In genomic region chr22:42913874-42914510, GRCh38 we compare ENCODE assay signal across 23 cellular contexts. TPM values are rescaled to one million over a fixed set of nuclear protein-coding genes. Genes with fewer than 3 reads are reported as not detected.
DNase-seq lines count a peak whose midpoint lies in the region; ATAC-seq, FAIRE-seq and TF ChIP-seq lines count a peak whose summit lies in the region.
"Had no signal": no experiment of that assay in that cellular context is flagged by ENCODE, and none has a peak within 500 bp of the region (broad histone marks: within the 10 kb centered on the region; RNA-seq: fewer than 3 reads in every experiment).

No MANE protein-coding gene starts in this region.

- no peaks in the 10 kb centered on the region for H3K9me3 Mint-ChIP-seq in Caco-2 (ENCODE audit: unreplicated experiment)
- no peaks in the 10 kb centered on the region for H3K9me3 Mint-ChIP-seq in WTC11
- no peaks in the 10 kb centered on the region for H3K9me3 Mint-ChIP-seq in CD8-positive, alpha-beta T cell

- H3K4me1 Mint-ChIP-seq in Caco-2 (ENCODE audit: low read depth, unreplicated experiment) (peaks cover 15% of the 10 kb centered on the region), WTC11 (peaks cover 35% of the 10 kb centered on the region)
- peaks cover 17% of the 10 kb centered on the region for H3K4me1 Mint-ChIP-seq in CD8-positive, alpha-beta T cell (ENCODE audit: low read depth)

- H3K9me3 ChIP-seq in Caco-2 (no peaks in the 10 kb centered on the region), HepG2 (ENCODE audit: low read length) (no peaks in the 10 kb centered on the region), neutrophil (no peaks in the 10 kb centered on the region)
- no peaks in the 10 kb centered on the region for H3K9me3 ChIP-seq in CD8-positive, alpha-beta T cell (ENCODE audit: low read length)
- H3K9me3 ChIP-seq: HAP-1, SJCRH30 had no signal

- H3K4me3 ChIP-seq in Caco-2 (ENCODE audit: low read depth, low read length) (no peak overlapping the region), HepG2 (replicated peaks in 1 of 3; ENCODE audit: insufficient read depth in 1 of 3, low read depth in 2 of 3, low read length in 3 of 3) (peak overlapping the region in 2 of 3 experiments; percentile 14 to 30; a peak in 2 of 6 replicates), neutrophil (ENCODE audit: low read depth in 1 of 2, low read length in 1 of 2) (no peak overlapping the region), H7 (ENCODE audit: insufficient read depth, low read depth, low read length) (no peak overlapping the region)
- no peak overlapping the region for H3K4me3 ChIP-seq in CD8-positive, alpha-beta T cell (ENCODE audit: low read depth, low read length)
- H3K4me3 ChIP-seq: HAP-1, SJCRH30 had no signal

- H3K36me3 ChIP-seq in Caco-2 (ENCODE audit: control insufficient read depth, insufficient read depth, low read length) (peaks cover 4% of the 10 kb centered on the region), HepG2 (replicated peaks in 1 of 2; ENCODE audit: control insufficient read depth in 1 of 2, insufficient read depth in 2 of 2, low read length in 2 of 2) (peaks cover 12 to 23% of the 10 kb centered on the region in 2 experiments), neutrophil (peaks cover 17% of the 10 kb centered on the region), H7 (replicated peaks; ENCODE audit: control insufficient read depth, insufficient read depth, low read length) (peaks cover under 1% of the 10 kb centered on the region; the same call in 1 of the 2 replicates)
- H3K36me3 ChIP-seq in CD8-positive, alpha-beta T cell (ENCODE audit: insufficient read depth, low read length) = no peaks in the 10 kb centered on the region
- H3K36me3 ChIP-seq: HAP-1 had no signal

- TF ChIP-seq POLR2A in HepG2 (IDR thresholded peaks at IDR 0.05; ENCODE audit: insufficient read depth in 1 of 2, low read depth in 2 of 2, low read length in 2 of 2) = 0 out of 4 replicates have a peak, but pooled peaks of 1 of the 2 experiments have one; percentile 27

- H3K79me2 ChIP-seq in HepG2 (ENCODE audit: insufficient read depth, low read length) = peaks cover 83% of the 10 kb centered on the region

- DNase-seq in Caco-2 (peak; percentile 62 to 71), WTC11 (ENCODE audit: low spot score) (no peak), HepG2 (ENCODE audit: low spot score) (peak; percentile 93), H7 (no peak), iPS-NIHi7 (ENCODE audit: extremely low spot score) (no peak)
- DNase-seq in CD8-positive, alpha-beta T cell = no peak
- DNase-seq: AML-193; DMS53; GF-D8; KG1; NCI-H1092; NCI-H1436; NCI-H1930; NCI-H2227 treated with DMSO at 0.1 percent for 48 hours; NCI-H510A; NK-92 treated with Interleukin-12 subunit alpha and Interleukin-12 subunit beta, amount 100 ng/mL, for 24 hours; SJCRH30 had no signal

- TF ChIP-seq EP300 in HepG2 (IDR thresholded peaks at IDR 0.05; ENCODE audit: low read depth in 2 of 2, low read length in 2 of 2) (peak; percentile 85 to 96; a peak in 3 of 4 replicates), HepG2 (CRISPR knock-in tag; IDR thresholded peaks at IDR 0.05; ENCODE audit: borderline replicate concordance) (peak; percentile 94)

- CTCF ChIA-PET in Caco-2 (lab: Charles Lee) (interaction anchor here (0.9 to 1.5 kb wide), 3 partner anchors 10 to 176 kb away, joined by 3 to 4 read pairs (median 4); no protein-coding TSS in a partner anchor), WTC11 (lab: Charles Lee) (interaction anchor here (0.9 to 3.0 kb wide), 7 partner anchors 46 to 318 kb away, joined by 3 to 14 read pairs (median 3); no protein-coding TSS in a partner anchor), HepG2 (lab: Yijun Ruan, JAX; ENCODE audit: low intra/inter-chr PET ratio, low total read pairs) (no interaction called here)
- CTCF ChIA-PET in CD8-positive, alpha-beta T cell (lab: Charles Lee) = interaction anchor here (1.2 kb wide), 1 partner anchor 13 kb away, joined by 3 read pairs; no protein-coding TSS in a partner anchor

- H3K4me1 ChIP-seq in Caco-2 (peaks cover 32% of the 10 kb centered on the region), HepG2 (ENCODE audit: insufficient read depth, low read length) (peaks cover 72% of the 10 kb centered on the region), neutrophil (ENCODE audit: control insufficient read depth in 1 of 2, insufficient read depth in 1 of 2, low read depth in 1 of 2, low read length in 1 of 2) (peaks cover 33 to 38% of the 10 kb centered on the region in 2 experiments)
- no peaks in the 10 kb centered on the region for H3K4me1 ChIP-seq in CD8-positive, alpha-beta T cell (ENCODE audit: insufficient read depth, low read length)
- H3K4me1 ChIP-seq: HAP-1 had no signal

- no peak for TF ChIP-seq CTCF in Caco-2 (IDR thresholded peaks at IDR 0.05; ENCODE audit: insufficient read depth in 1 of 2, low read depth in 1 of 2, low read length in 1 of 2, severe bottlenecking in 1 of 2, unreplicated experiment in 1 of 2)
- no peak for TF ChIP-seq CTCF in WTC11 (IDR thresholded peaks at IDR 0.05)
- no peak for TF ChIP-seq CTCF in HepG2 (CRISPR knock-in tag; IDR thresholded peaks at IDR 0.05)
- TF ChIP-seq CTCF in neutrophil (IDR thresholded peaks at IDR 0.05) = no peak
- no peak for TF ChIP-seq CTCF in CD8-positive, alpha-beta T cell (IDR thresholded peaks at IDR 0.05)

- peaks cover 45% of the 10 kb centered on the region for H3K36me3 Mint-ChIP-seq in Caco-2 (ENCODE audit: insufficient read depth, unreplicated experiment)
- peaks cover 9% of the 10 kb centered on the region; the same call in 1 of the 2 replicates for H3K36me3 Mint-ChIP-seq in WTC11
- peaks cover 27% of the 10 kb centered on the region for H3K36me3 Mint-ChIP-seq in CD8-positive, alpha-beta T cell

- POLR2A ChIA-PET in Caco-2 (lab: Charles Lee) (no interaction called here), WTC11 (lab: Charles Lee) (interaction anchor here (0.5 to 0.7 kb wide), 2 partner anchors 25 to 189 kb away, joined by 4 to 6 read pairs; no protein-coding TSS in a partner anchor), HepG2 (lab: Yijun Ruan, JAX) (interaction anchor here (0.6 to 4.1 kb wide), 12 partner anchors 15 to 190 kb away, joined by 3 to 23 read pairs (median 4); partner anchors contain the start of gene PACSIN2)
- POLR2A ChIA-PET in CD8-positive, alpha-beta T cell (lab: Charles Lee) = no interaction called here

- H3K4me2 ChIP-seq in HepG2 (ENCODE audit: low read depth, low read length) = peak overlapping the region; percentile 71

- BruUV-seq in Caco-2 (replicated peaks; lab: Mats Ljungman, UMichigan) = no TSS peak
- BruUV-seq in HepG2 (replicated peaks; lab: Mats Ljungman, UMichigan) = no TSS peak

- peak overlapping the region; percentile 25 for H3K9ac ChIP-seq in HepG2 (ENCODE audit: insufficient read depth, low read depth, low read length)

- FAIRE-seq in HepG2 (lab: Jason Lieb, UNC) = peak; percentile 100
- FAIRE-seq: D721Med, GM19239 had no signal

- no peak for TF ChIP-seq RAD21 in HepG2 (CRISPR knock-in tag; IDR thresholded peaks at IDR 0.05)

- H3K27ac ChIP-seq in HepG2 (ENCODE audit: extremely low read length, insufficient read depth, low read length) (peak overlapping the region; percentile 71), neutrophil (peak overlapping the region; percentile 36)
- no peak overlapping the region for H3K27ac ChIP-seq in CD8-positive, alpha-beta T cell (ENCODE audit: low read depth, low read length)
- H3K27ac ChIP-seq: C4-2B, SJCRH30 had no signal

- 8% methylated on average over 5 of the region's 8 CpGs for WGBS in HepG2 (ENCODE audit: low lambda C conversion rate)

- no peak overlapping the region for H3K4me3 Mint-ChIP-seq in Caco-2 (ENCODE audit: unreplicated experiment)
- no peak overlapping the region for H3K4me3 Mint-ChIP-seq in WTC11
- H3K4me3 Mint-ChIP-seq in CD8-positive, alpha-beta T cell = no peak overlapping the region

- H4K20me1 ChIP-seq in HepG2 (ENCODE audit: insufficient read depth, low read length) = no peaks in the 10 kb centered on the region; the same call in 1 of the 2 replicates

- no peak overlapping the region for H3K27ac Mint-ChIP-seq in Caco-2 (ENCODE audit: unreplicated experiment)
- no peak overlapping the region for H3K27ac Mint-ChIP-seq in WTC11
- H3K27ac Mint-ChIP-seq in CD8-positive, alpha-beta T cell = no peak overlapping the region

- intact Hi-C loops in Caco-2 (cut with micrococcal nuclease; ENCODE audit: unreplicated experiment) (no loop called here), HepG2 (cut with micrococcal nuclease; ENCODE audit: unreplicated experiment) (loop anchor here (2.0 to 5.0 kb wide), 2 partner anchors 15 to 43 kb away; no protein-coding TSS in a partner anchor)
- intact Hi-C loops in CD8-positive, alpha-beta T cell (cut with DNase I, micrococcal nuclease) = no loop called here

- in situ Hi-C loops in HepG2 (cut with HindIII; ENCODE audit: extremely low pct_ligation_motif_present, low pct_unique_long_range_greater_than_20kb) = no loop called here

- H2AFZ ChIP-seq in HepG2 (ENCODE audit: low read length) = no peak overlapping the region

- H3K27me3 Mint-ChIP-seq in Caco-2 (ENCODE audit: insufficient read depth, unreplicated experiment) (no peaks in the 10 kb centered on the region), WTC11 (ENCODE audit: low read depth) (no peaks in the 10 kb centered on the region)
- no peaks in the 10 kb centered on the region for H3K27me3 Mint-ChIP-seq in CD8-positive, alpha-beta T cell (ENCODE audit: low read depth)

- ATAC-seq in WTC11 (no peak), HepG2 (peak; percentile 87)
- no peak for ATAC-seq in CD8-positive, alpha-beta T cell
- ATAC-seq: Panc1 had no signal

- H3K27me3 ChIP-seq in Caco-2 (replicated peaks; ENCODE audit: control insufficient read depth, insufficient read depth, low read length) (no peaks in the 10 kb centered on the region), HepG2 (ENCODE audit: control insufficient read depth in 1 of 2, insufficient read depth in 2 of 2, low read length in 2 of 2) (no peaks in the 10 kb centered on the region), neutrophil (no peaks in the 10 kb centered on the region), H7 (ENCODE audit: control insufficient read depth, insufficient read depth, low read length) (no peaks in the 10 kb centered on the region)
- no peaks in the 10 kb centered on the region for H3K27me3 ChIP-seq in CD8-positive, alpha-beta T cell (ENCODE audit: insufficient read depth, low read length)
- H3K27me3 ChIP-seq: SJCRH30 had no signal

RNA-seq across cellular contexts. Expression of gene ARFGAP3, which starts 56.9 kb away (rescaled TPM):
- total RNA-seq in Caco-2 (2022) (32.1 and 37.4 TPM in 2 replicates), WTC11 (2021) (16.9 to 17.1 TPM (median 17.1 TPM) in 3 replicates), HepG2 (2016; rRNA removed; fragmentation: Illumina TruSeq; extraction: Trizol) (41.7 and 66.7 TPM in 2 replicates)
- 9.5 and 13.8 TPM in 2 replicates for total RNA-seq in HepG2 (2016; cell fraction: cytosol; rRNA removed; fragmentation: Illumina TruSeq; extraction: Trizol; ENCODE audit: low read depth)
- 41.6 and 68.2 TPM in 2 replicates for total RNA-seq in HepG2 (2016; cell fraction: insoluble cytoplasmic fraction; rRNA removed; fragmentation: Illumina TruSeq; extraction: Trizol)
- 19.0 and 21.9 TPM in 2 replicates for total RNA-seq in HepG2 (2016; cell fraction: membrane; rRNA removed; fragmentation: Illumina TruSeq; extraction: Trizol)
- total RNA-seq in HepG2 (2016; cell fraction: nucleus; rRNA removed; fragmentation: Illumina TruSeq; extraction: Trizol) = 26.8 and 27.4 TPM in 2 replicates
- 51.0 and 61.6 TPM in 2 replicates for polyA plus RNA-seq in HepG2 (2011; rRNA removed)
- polyA plus RNA-seq in HepG2 (2011; cell fraction: cytosol; rRNA removed) = 42.3 and 50.3 TPM in 2 replicates
- 41.8 and 43.9 TPM in 2 replicates for polyA plus RNA-seq in HepG2 (2011; cell fraction: nucleus; rRNA removed)
- polyA plus RNA-seq in HepG2 (2012) = 40.6 and 42.9 TPM in 2 replicates
- 3.0 and 3.1 TPM in 2 replicates for polyA plus RNA-seq in HepG2 (2016; cell fraction: cytosol; fragmentation: Illumina TruSeq; extraction: Trizol; ENCODE audit: low read depth)
- 50.7 and 53.6 TPM in 2 replicates for polyA plus RNA-seq in HepG2 (2016; cell fraction: insoluble cytoplasmic fraction; fragmentation: Illumina TruSeq; extraction: Trizol; ENCODE audit: low read depth)
- polyA plus RNA-seq in HepG2 (2016; cell fraction: membrane; fragmentation: Illumina TruSeq; extraction: Trizol; ENCODE audit: low read depth) = 7.0 and 7.1 TPM in 2 replicates
- 40.6 and 48.9 TPM in 2 replicates for polyA plus RNA-seq in HepG2 (2016; cell fraction: nucleus; fragmentation: Illumina TruSeq; extraction: Trizol; ENCODE audit: insufficient read depth, low read depth)
- polyA minus RNA-seq in HepG2 (2011; rRNA and poly(A)+ RNA removed; ENCODE audit: low replicate concordance) = 16.2 and 65.9 TPM in 2 replicates
- 38.9 and 45.0 TPM in 2 replicates for polyA minus RNA-seq in HepG2 (2011; cell fraction: cytosol; rRNA and poly(A)+ RNA removed)
- polyA minus RNA-seq in HepG2 (2011; cell fraction: nucleus; rRNA and poly(A)+ RNA removed) = 43.4 and 53.0 TPM in 2 replicates
- total RNA-seq in CD8-positive, alpha-beta T cell = 10 to 100 TPM; 25.4 TPM
- total RNA-seq in H7 (2014; rRNA removed; shearing (Covaris generic)) = 19.7 and 28.9 TPM in 2 replicates

Comparison
In these comparisons a context has a peak if more than half of its experiments do, and no peak if none do; other contexts are left out.
1. DNase-seq: peak in Caco-2 (2 of 2) and HepG2 (single experiment); none in WTC11 (single experiment), CD8-positive, alpha-beta T cell (0 of 7), H7 (single experiment) and iPS-NIHi7 (single experiment).
2. H3K4me3 ChIP-seq: peak in HepG2 (2 of 3); none in Caco-2 (single experiment), neutrophil (0 of 2), CD8-positive, alpha-beta T cell (single experiment) and H7 (single experiment).
3. POLR2A ChIA-PET loops: an anchor here in WTC11 (0.5 to 0.7 kb wide) and HepG2 (0.6 to 4.1 kb wide); none called in Caco-2 and CD8-positive, alpha-beta T cell.